Comparison of ENCODE assay signal across 1 cellular context in the genomic region with DNA sequence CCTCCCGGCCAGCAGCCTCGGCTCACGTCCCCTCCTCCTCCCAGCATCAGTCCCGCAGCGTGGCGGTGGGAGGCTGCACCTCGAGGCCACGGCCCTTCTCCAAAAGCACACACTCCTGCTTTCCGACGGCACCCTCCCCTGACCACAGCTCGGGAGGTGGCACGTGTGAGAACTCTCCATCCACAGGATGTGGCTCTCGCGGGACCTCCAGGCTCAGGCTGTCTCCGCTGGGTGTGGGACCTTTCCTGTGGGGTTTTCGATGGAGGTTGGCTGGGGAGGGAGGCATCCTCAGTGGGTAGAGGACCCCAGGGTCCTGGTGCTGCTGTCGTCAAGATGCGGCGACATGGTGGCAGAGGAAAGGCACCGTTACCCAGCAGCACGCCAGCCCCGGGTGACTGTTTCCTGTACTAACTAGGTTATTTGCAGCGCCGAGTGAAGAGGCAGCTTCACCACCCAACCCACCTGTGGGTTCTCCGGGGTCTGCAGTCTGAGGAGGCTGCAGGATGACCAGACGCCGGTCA.
TF ChIP-seq lines count a peak whose summit lies in the region.

No MANE protein-coding gene starts in this region.

TF ChIP-seq in WTC11, 78 proteins besides CTCF, POLR2A, EP300 and RAD21 (continued from another document):
- TF ChIP-seq, protein P1, sequence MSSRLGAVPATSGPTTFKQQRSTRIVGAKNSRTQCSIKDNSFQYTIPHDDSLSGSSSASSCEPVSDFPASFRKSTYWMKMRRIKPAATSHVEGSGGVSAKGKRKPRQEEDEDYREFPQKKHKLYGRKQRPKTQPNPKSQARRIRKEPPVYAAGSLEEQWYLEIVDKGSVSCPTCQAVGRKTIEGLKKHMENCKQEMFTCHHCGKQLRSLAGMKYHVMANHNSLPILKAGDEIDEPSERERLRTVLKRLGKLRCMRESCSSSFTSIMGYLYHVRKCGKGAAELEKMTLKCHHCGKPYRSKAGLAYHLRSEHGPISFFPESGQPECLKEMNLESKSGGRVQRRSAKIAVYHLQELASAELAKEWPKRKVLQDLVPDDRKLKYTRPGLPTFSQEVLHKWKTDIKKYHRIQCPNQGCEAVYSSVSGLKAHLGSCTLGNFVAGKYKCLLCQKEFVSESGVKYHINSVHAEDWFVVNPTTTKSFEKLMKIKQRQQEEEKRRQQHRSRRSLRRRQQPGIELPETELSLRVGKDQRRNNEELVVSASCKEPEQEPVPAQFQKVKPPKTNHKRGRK (CRISPR knock-in tag; IDR thresholded peaks at IDR 0.05; ENCODE audit: borderline replicate concordance) = no peak
- TF ChIP-seq GABPB1 (CRISPR knock-in tag; IDR thresholded peaks at IDR 0.05) = no peak
- no peak for TF ChIP-seq ZNF671 (CRISPR knock-in tag; IDR thresholded peaks at IDR 0.05)
- no peak for TF ChIP-seq ZNF416 (CRISPR knock-in tag; IDR thresholded peaks at IDR 0.05)
- TF ChIP-seq ELF4 (CRISPR knock-in tag; IDR thresholded peaks at IDR 0.05; ENCODE audit: low read depth) = no peak
- TF ChIP-seq, protein P2, sequence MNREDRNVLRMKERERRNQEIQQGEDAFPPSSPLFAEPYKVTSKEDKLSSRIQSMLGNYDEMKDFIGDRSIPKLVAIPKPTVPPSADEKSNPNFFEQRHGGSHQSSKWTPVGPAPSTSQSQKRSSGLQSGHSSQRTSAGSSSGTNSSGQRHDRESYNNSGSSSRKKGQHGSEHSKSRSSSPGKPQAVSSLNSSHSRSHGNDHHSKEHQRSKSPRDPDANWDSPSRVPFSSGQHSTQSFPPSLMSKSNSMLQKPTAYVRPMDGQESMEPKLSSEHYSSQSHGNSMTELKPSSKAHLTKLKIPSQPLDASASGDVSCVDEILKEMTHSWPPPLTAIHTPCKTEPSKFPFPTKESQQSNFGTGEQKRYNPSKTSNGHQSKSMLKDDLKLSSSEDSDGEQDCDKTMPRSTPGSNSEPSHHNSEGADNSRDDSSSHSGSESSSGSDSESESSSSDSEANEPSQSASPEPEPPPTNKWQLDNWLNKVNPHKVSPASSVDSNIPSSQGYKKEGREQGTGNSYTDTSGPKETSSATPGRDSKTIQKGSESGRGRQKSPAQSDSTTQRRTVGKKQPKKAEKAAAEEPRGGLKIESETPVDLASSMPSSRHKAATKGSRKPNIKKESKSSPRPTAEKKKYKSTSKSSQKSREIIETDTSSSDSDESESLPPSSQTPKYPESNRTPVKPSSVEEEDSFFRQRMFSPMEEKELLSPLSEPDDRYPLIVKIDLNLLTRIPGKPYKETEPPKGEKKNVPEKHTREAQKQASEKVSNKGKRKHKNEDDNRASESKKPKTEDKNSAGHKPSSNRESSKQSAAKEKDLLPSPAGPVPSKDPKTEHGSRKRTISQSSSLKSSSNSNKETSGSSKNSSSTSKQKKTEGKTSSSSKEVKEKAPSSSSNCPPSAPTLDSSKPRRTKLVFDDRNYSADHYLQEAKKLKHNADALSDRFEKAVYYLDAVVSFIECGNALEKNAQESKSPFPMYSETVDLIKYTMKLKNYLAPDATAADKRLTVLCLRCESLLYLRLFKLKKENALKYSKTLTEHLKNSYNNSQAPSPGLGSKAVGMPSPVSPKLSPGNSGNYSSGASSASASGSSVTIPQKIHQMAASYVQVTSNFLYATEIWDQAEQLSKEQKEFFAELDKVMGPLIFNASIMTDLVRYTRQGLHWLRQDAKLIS (CRISPR knock-in tag; IDR thresholded peaks at IDR 0.05; ENCODE audit: borderline replicate concordance) = no peak
- no peak for TF ChIP-seq FOXK1 (CRISPR knock-in tag; IDR thresholded peaks at IDR 0.05)
- no peak for TF ChIP-seq FOXJ3 (CRISPR knock-in tag; IDR thresholded peaks at IDR 0.05; ENCODE audit: borderline replicate concordance)
- TF ChIP-seq ZBTB21 (CRISPR knock-in tag; IDR thresholded peaks at IDR 0.05; ENCODE audit: borderline replicate concordance) = no peak
- no peak for TF ChIP-seq PRRX2 (CRISPR knock-in tag; IDR thresholded peaks at IDR 0.05)
- no peak for TF ChIP-seq HMGA2 (CRISPR knock-in tag; IDR thresholded peaks at IDR 0.05)
